12 cellular contexts compared by ENCODE assay signal in the genomic region with DNA sequence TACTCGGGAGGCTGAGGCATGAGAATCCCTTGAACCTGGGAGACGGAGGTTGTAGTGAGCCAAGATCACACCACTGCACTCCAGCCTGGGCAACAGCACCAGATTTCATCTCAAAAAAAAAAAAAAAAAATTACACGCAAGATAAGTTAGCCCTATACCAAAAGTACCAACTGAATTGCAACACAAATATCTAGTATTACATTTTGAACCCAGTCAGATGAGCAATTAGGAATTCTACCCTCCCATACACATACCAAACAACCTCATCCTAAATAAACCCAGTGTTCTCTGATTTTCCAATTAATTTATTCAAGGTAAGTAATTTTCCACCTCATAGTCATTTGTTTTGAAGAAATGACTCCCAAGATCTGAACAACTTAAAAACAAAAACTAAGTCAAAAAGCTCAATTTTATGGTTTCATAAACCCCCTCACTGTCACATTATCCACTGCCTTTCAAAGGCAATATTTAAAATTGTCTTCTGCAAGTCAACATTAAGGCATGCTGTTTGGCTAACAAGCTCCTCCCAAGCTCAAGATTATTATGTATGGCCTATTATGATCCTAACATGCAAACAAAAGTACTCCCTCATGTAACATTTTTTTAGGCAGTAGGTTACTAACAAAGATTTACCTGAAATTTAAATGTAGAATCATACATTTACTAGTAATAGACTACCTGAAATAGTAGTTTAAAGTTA. TPM values are rescaled to one million over a fixed set of nuclear protein-coding genes. Genes with fewer than 3 reads are reported as not detected.
A peak's percentile ranks its signal among the peaks of the same experiment; 100 is the strongest.
DNase-seq lines count a peak whose midpoint lies in the region; ATAC-seq, FAIRE-seq and TF ChIP-seq lines count a peak whose summit lies in the region.
"Had no signal": no experiment of that assay in that cellular context is flagged by ENCODE, and none has a peak within 500 bp of the region (broad histone marks: within the 10 kb centered on the region; RNA-seq: fewer than 3 reads in every experiment).

No MANE protein-coding gene starts in this region.

- intact Hi-C loops in dendritic cell treated with granulocyte-macrophage colony-stimulating factor and Interleukin-4, amounts not matched to agents 40 ng/mL and 50 ng/mL, for 4 days (cut with micrococcal nuclease), result no loop called here

- no peaks in the 10 kb centered on the region for H3K9me3 Mint-ChIP-seq in HFFc6
- H3K9me3 Mint-ChIP-seq in dendritic cell treated with granulocyte-macrophage colony-stimulating factor and Interleukin-4, amounts not matched to agents 40 ng/mL and 50 ng/mL, for 4 days, result no peaks in the 10 kb centered on the region
- H3K9me3 Mint-ChIP-seq: memory B cell had no signal

- H3K4me3 Mint-ChIP-seq in HFFc6, result peak overlapping the region; percentile 83
- H3K4me3 Mint-ChIP-seq in dendritic cell treated with granulocyte-macrophage colony-stimulating factor and Interleukin-4, amounts not matched to agents 40 ng/mL and 50 ng/mL, for 4 days, result no peak overlapping the region
- H3K4me3 Mint-ChIP-seq: memory B cell had no signal

- H3K9ac ChIP-seq in BLaER1, result no peak overlapping the region

- H3K4me1 ChIP-seq in BLaER1 (peaks cover 26% of the 10 kb centered on the region), neutrophil (ENCODE audit: control insufficient read depth in 1 of 2, insufficient read depth in 1 of 2, low read depth in 1 of 2, low read length in 1 of 2) (peaks cover 77 to 84% of the 10 kb centered on the region in 2 experiments), HAP-1 (peaks cover 36% of the 10 kb centered on the region)

- TF ChIP-seq CTCF in HFFc6 (IDR thresholded peaks at IDR 0.05) (no peak), neutrophil (IDR thresholded peaks at IDR 0.05) (no peak)

- no peak overlapping the region for H3K27ac ChIP-seq in BLaER1
- H3K27ac ChIP-seq in neutrophil, result peak overlapping the region; percentile 100

- ATAC-seq in GM19397 (IDR thresholded peaks at IDR 0.05; ENCODE audit: unreplicated experiment), result no peak

- DNase-seq in HFFc6, result peak; percentile 30
- DNase-seq in HAP-1 (ENCODE audit: low spot score in 2 of 2), result no peak
- DNase-seq in AG20443 (ENCODE audit: low spot score), result no peak
- no peak for DNase-seq in urothelium cell line (ENCODE audit: low spot score)
- DNase-seq: NCI-H1417 treated with DMSO at 0.1 percent for 48 hours, OCI-M1, upper lobe of left lung had no signal

- H4K20me1 ChIP-seq in BLaER1, result peaks cover 88% of the 10 kb centered on the region

- H3K4me2 ChIP-seq in BLaER1, result peak overlapping the region; percentile 1; the same call in 1 of the 2 replicates

- H3K4me1 Mint-ChIP-seq in HFFc6 (ENCODE audit: low read depth), result peaks cover 74% of the 10 kb centered on the region
- peaks cover 67% of the 10 kb centered on the region for H3K4me1 Mint-ChIP-seq in dendritic cell treated with granulocyte-macrophage colony-stimulating factor and Interleukin-4, amounts not matched to agents 40 ng/mL and 50 ng/mL, for 4 days (ENCODE audit: low read depth)

- 0 out of 2 replicates have a peak, but pooled peaks cover 5% of the 10 kb centered on the region for H3K27me3 Mint-ChIP-seq in HFFc6 (ENCODE audit: insufficient read depth)
- no peaks in the 10 kb centered on the region for H3K27me3 Mint-ChIP-seq in dendritic cell treated with granulocyte-macrophage colony-stimulating factor and Interleukin-4, amounts not matched to agents 40 ng/mL and 50 ng/mL, for 4 days
- H3K27me3 Mint-ChIP-seq: memory B cell had no signal

- in situ Hi-C loops in HAP-1 (cut with MboI; ENCODE audit: low sequenced_read_pairs), result no loop called here

- peaks cover 27% of the 10 kb centered on the region for H3K36me3 ChIP-seq in BLaER1
- no peaks in the 10 kb centered on the region for H3K36me3 ChIP-seq in neutrophil
- H3K36me3 ChIP-seq in HAP-1 (replicated peaks), result no peaks in the 10 kb centered on the region; the same call in 1 of the 2 replicates
- H3K36me3 ChIP-seq: upper lobe of left lung had no signal

- H3K27me3 ChIP-seq in BLaER1 (no peaks in the 10 kb centered on the region), neutrophil (no peaks in the 10 kb centered on the region), HAP-1 (ENCODE audit: low read depth) (no peaks in the 10 kb centered on the region)
- H3K27me3 ChIP-seq: upper lobe of left lung had no signal

- H3K9me3 ChIP-seq in BLaER1 (peaks cover 21% of the 10 kb centered on the region), neutrophil (no peaks in the 10 kb centered on the region), HAP-1 (no peaks in the 10 kb centered on the region)
- H3K9me3 ChIP-seq: upper lobe of left lung had no signal

- peaks cover 25% of the 10 kb centered on the region for H3K36me3 Mint-ChIP-seq in HFFc6 (ENCODE audit: low read depth)
- H3K36me3 Mint-ChIP-seq in dendritic cell treated with granulocyte-macrophage colony-stimulating factor and Interleukin-4, amounts not matched to agents 40 ng/mL and 50 ng/mL, for 4 days (ENCODE audit: low read depth), result peaks cover 23% of the 10 kb centered on the region

- H3K27ac Mint-ChIP-seq in HFFc6, result peak overlapping the region; percentile 90
- peak overlapping the region; percentile 59 for H3K27ac Mint-ChIP-seq in dendritic cell treated with granulocyte-macrophage colony-stimulating factor and Interleukin-4, amounts not matched to agents 40 ng/mL and 50 ng/mL, for 4 days
- H3K27ac Mint-ChIP-seq: memory B cell had no signal

- no peak for FAIRE-seq in urothelium cell line (lab: Jason Lieb, UNC)

- H3K4me3 ChIP-seq in BLaER1 (no peak overlapping the region), neutrophil (ENCODE audit: low read depth in 1 of 2, low read length in 1 of 2) (no peak overlapping the region), HAP-1 (no peak overlapping the region)
- H3K4me3 ChIP-seq: upper lobe of left lung had no signal

RNA-seq across cellular contexts. Expression of a gene that starts 4.5 kb away (rescaled TPM):
- total RNA-seq in HFFc6 (2021; fragmentation: NEBNext Ultra II Directional; extraction: Animal tissue kit (Norgen Biotek cat#: 25700)), result 10 to 100 TPM; 78.9 to 97.5 (median 86.8) TPM
